11 cellular contexts compared by ENCODE assay signal in the genomic region with DNA sequence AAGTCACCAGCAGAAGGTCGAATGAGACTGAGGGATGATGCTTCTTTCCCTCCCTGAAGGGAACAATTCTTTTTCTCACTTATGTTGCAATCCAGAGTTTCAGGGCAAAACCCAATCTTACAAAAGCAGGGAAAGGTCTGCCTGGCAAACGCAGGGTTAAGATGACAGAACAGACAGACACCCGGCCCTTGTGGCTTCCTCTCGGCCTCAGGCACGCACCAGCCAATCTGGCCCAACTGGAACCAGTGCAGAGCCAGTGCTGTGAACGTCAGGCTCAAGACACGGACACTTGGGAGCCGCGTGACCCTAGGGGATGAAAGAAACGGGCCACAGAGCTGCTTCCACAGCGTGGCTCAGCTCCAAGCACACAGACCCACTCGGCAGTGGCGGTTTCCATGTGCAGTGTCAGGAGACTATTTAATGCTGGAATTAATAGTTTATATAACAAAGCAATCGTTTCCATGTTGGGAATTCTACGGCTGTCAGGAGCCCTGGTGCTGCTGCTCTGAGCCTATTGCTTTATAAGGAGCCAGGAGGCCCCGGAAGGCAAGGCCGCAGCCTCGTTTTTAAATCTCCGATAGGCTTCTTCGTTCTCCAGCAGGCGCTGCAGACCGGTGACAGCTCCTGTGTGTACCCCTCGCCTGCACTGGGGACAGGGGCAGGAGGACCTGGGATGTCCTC.
A peak's percentile ranks its signal among the peaks of the same experiment; 100 is the strongest.
DNase-seq lines count a peak whose midpoint lies in the region; ATAC-seq and TF ChIP-seq lines count a peak whose summit lies in the region.
"Had no signal": no experiment of that assay in that cellular context is flagged by ENCODE, and none has a peak within 500 bp of the region (broad histone marks: within the 10 kb centered on the region; RNA-seq: fewer than 3 reads in every experiment).

No MANE protein-coding gene starts in this region.

- H3K27me3 ChIP-seq in heart right ventricle = no peaks in the 10 kb centered on the region

- intact Hi-C loops in heart right ventricle (cut with DNase I) = no loop called here

- peak overlapping the region in 9 of 10 donors; percentile 8 to 72 (median 58) for H3K27ac ChIP-seq in heart right ventricle

- 27 to 34% methylated on average over 23 of the region's 23 CpGs for WGBS in heart right ventricle, 2 donors

- H3K4me3 ChIP-seq in heart right ventricle = peak overlapping the region in 3 of 10 donors; percentile 3 to 11 (median 5)

- peaks cover 0 to 60% (median 34%) of the 10 kb centered on the region in 9 donors for H3K4me1 ChIP-seq in heart right ventricle

- peak; percentile 46 to 78 (median 68) for ATAC-seq in heart right ventricle
- peak; percentile 56 for ATAC-seq in omental fat pad (ENCODE audit: low FRiP score)
- ATAC-seq in GM21529 (IDR thresholded peaks at IDR 0.05; ENCODE audit: unreplicated experiment) = no peak
- ATAC-seq in HG02885 (IDR thresholded peaks at IDR 0.05; ENCODE audit: poor library complexity, unreplicated experiment) = no peak
- no peak for ATAC-seq in GM18520 (IDR thresholded peaks at IDR 0.05; ENCODE audit: unreplicated experiment)

- H3K9me3 ChIP-seq in heart right ventricle = no peaks in the 10 kb centered on the region

- DNase-seq in AG08396 (ENCODE audit: low spot score) (peak; percentile 76), astrocyte of the hippocampus (ENCODE audit: low read depth, low spot score) (peak; percentile 58), heart right ventricle (peak; percentile 50 to 67), omental fat pad (ENCODE audit: low spot score) (no peak)
- DNase-seq in stimulated activated CD4-positive, alpha-beta T cell treated with anti-CD3 and anti-CD28 coated beads, Interleukin-2, amount 100 ng/mL, for 48 hours = no peak
- DNase-seq: activated naive CD4-positive, alpha-beta T cell; AML-193; NCI-H526 treated with DMSO at 0.1 percent for 48 hours had no signal

- no peaks in the 10 kb centered on the region for H3K36me3 ChIP-seq in heart right ventricle

- TF ChIP-seq CTCF in heart right ventricle (IDR thresholded peaks at IDR 0.05) (no peak), omental fat pad (IDR thresholded peaks at IDR 0.05) (no peak)

Comparison
In these comparisons a context has a peak if more than half of its experiments do, and no peak if none do; other contexts are left out.
1. DNase-seq: peak in AG08396 (single experiment), astrocyte of the hippocampus (single experiment) and heart right ventricle (2 of 2); none in omental fat pad (single experiment) and stimulated activated CD4-positive, alpha-beta T cell treated with anti-CD3 and anti-CD28 coated beads, Interleukin-2, amount 100 ng/mL, for 48 hours (0 of 2).
2. ATAC-seq: peak in heart right ventricle (8 of 8) and omental fat pad (single experiment); none in GM21529 (single experiment), HG02885 (single experiment) and GM18520 (single experiment).